ENCODE assay signal across 8 cellular contexts in the genomic region with DNA sequence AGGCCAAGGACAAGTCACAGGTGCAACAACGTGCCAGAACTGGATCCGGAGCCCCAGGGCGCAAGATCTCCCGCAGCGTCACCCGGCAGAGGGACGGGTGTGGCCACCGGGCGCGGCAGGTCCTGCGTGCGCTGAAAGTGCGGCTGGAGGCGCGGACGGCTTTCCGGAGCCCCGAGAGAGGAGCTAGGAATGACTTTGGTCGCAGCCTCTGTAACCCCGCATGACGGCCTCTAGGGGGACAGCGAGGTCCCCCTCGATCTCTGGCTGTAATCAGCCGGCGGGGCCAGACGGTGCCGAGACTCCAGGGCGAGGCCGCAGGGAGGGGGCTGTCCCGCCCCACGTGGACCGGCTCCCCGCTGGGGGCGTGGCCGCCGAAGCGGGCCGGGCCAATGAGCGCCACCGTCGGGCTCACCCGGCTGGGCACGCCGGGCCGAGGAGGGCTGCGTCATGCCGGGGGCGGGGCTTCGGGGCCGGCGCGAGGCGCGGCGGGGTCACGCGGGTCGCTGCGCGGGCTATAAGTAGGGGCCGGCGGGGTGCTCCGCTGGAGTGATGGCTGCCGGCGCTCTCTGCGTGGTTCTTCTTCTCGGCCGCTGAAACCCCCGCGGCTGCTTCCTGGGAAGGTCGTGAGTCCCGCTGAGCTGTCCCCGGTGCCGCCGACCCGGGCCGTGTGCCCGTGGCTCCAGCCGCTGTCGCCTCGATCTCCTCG. TPM values are rescaled to one million over a fixed set of nuclear protein-coding genes. Genes with fewer than 3 reads are reported as not detected.
DNase-seq lines count a peak whose midpoint lies in the region; ATAC-seq and TF ChIP-seq lines count a peak whose summit lies in the region.

SLC20A1 (plus strand) TSS at position 544 of the 706 bp plus-strand sequence. CDS start 890 bp downstream, outside the sequence.

- peaks cover 17% of the 10 kb centered on the region for H3K27me3 Mint-ChIP-seq in WTC11 (ENCODE audit: low read depth)
- H3K27me3 Mint-ChIP-seq in immature natural killer cell (ENCODE audit: low read depth in 3 of 3), result peaks cover 3 to 22% (median 6%) of the 10 kb centered on the region in 3 donors

- ATAC-seq in GM18870 (IDR thresholded peaks at IDR 0.05; ENCODE audit: unreplicated experiment) (peak; percentile 79), HG03135 (IDR thresholded peaks at IDR 0.05; ENCODE audit: unreplicated experiment) (peak; percentile 86), WTC11 (peak; percentile 95)

- H3K9me3 Mint-ChIP-seq in WTC11 (no peaks in the 10 kb centered on the region), immature natural killer cell (no peaks in the 10 kb centered on the region)

- POLR2A ChIA-PET in AG04450 (lab: Yijun Ruan, JAX), result interaction anchor here (0.7 to 2.5 kb wide), 8 partner anchors 18 to 81 kb away, joined by 3 to 31 read pairs (median 4); no protein-coding TSS in a partner anchor
- POLR2A ChIA-PET in WTC11 (lab: Charles Lee), result interaction anchor here (0.5 to 1.5 kb wide), 5 partner anchors 14 to 79 kb away, joined by 3 to 4 read pairs (median 3); no protein-coding TSS in a partner anchor

- DNase-seq in AG04450 (ENCODE audit: low read depth, low spot score) (peak; percentile 69), NCI-H2227 treated with DMSO at 0.1 percent for 48 hours (lab: John Stamatoyannopoulos, UW) (peak; percentile 89), WTC11 (ENCODE audit: low spot score) (peak; percentile 96), cardiac fibroblast (ENCODE audit: low read depth in 2 of 2) (peak; percentile 91 to 96), immature natural killer cell (peak; percentile 100)
- peak; percentile 94 to 97 for DNase-seq in stimulated activated CD4-positive, alpha-beta T cell treated with anti-CD3 and anti-CD28 coated beads, Interleukin-12 subunit alpha, Interleukin-12 subunit beta, amount 100 ng/mL, for 24 hours (ENCODE audit: low read depth in 2 of 2)

- H3K27ac Mint-ChIP-seq in WTC11 (peak within 1 kb of the TSS; percentile 87), immature natural killer cell (peak within 1 kb of the TSS; percentile 76 to 97 (median 96))

- peak within 1 kb of the TSS; percentile 84 for H3K4me3 Mint-ChIP-seq in WTC11
- peak within 1 kb of the TSS; percentile 93 to 98 (median 95) for H3K4me3 Mint-ChIP-seq in immature natural killer cell

- H3K36me3 Mint-ChIP-seq in WTC11 (peaks cover 34% of the 10 kb centered on the region), immature natural killer cell (peaks cover 28 to 34% (median 30%) of the 10 kb centered on the region in 3 donors)

- peak; percentile 32 for TF ChIP-seq CTCF in AG04450 (IDR thresholded peaks at IDR 0.05; ENCODE audit: low read depth, low read length)
- TF ChIP-seq CTCF in WTC11 (IDR thresholded peaks at IDR 0.05), result peak; percentile 73
- TF ChIP-seq CTCF in cardiac fibroblast (IDR thresholded peaks at IDR 0.05; ENCODE audit: low read depth, low read length), result no peak

- H3K27me3 ChIP-seq in AG04450 (ENCODE audit: control insufficient read depth, insufficient read depth, low read length), result no peaks in the 10 kb centered on the region

- CTCF ChIA-PET in AG04450 (lab: Charles Lee), result interaction anchor here (0.8 to 4.6 kb wide), 8 partner anchors 9 to 104 kb away, joined by 3 to 23 read pairs (median 5); partner anchors contain the start of gene CHCHD5
- CTCF ChIA-PET in WTC11 (lab: Charles Lee), result interaction anchor here (0.5 to 4.6 kb wide), 23 partner anchors 11 to 323 kb away, joined by 3 to 77 read pairs (median 5); partner anchors contain the start of gene CHCHD5

- H3K4me3 ChIP-seq in AG04450 (ENCODE audit: low read depth, low read length) (peak within 1 kb of the TSS; percentile 86), cardiac fibroblast (replicated peaks in 1 of 2; ENCODE audit: low read depth in 2 of 2, low read length in 2 of 2) (peak within 1 kb of the TSS; percentile 88)

- H3K9me3 ChIP-seq in AG04450 (ENCODE audit: control insufficient read depth, insufficient read depth, low read length), result no peaks in the 10 kb centered on the region; the same call in 1 of the 2 replicates

- peaks cover 30% of the 10 kb centered on the region for H3K4me1 Mint-ChIP-seq in WTC11
- peaks cover 79 to 83% of the 10 kb centered on the region in 2 donors for H3K4me1 Mint-ChIP-seq in immature natural killer cell

- H3K27ac ChIP-seq in AG04450 (ENCODE audit: low read depth, low read length), result peak within 1 kb of the TSS; percentile 85

TF ChIP-seq in WTC11, 78 proteins besides CTCF, POLR2A, EP300 and RAD21 (continues in another document):
- 0 out of 2 replicates have a peak, but pooled peaks have one; percentile 14 for TF ChIP-seq E2F4 (CRISPR knock-in tag; IDR thresholded peaks at IDR 0.05; ENCODE audit: borderline replicate concordance, low read depth)
- TF ChIP-seq, protein P1, sequence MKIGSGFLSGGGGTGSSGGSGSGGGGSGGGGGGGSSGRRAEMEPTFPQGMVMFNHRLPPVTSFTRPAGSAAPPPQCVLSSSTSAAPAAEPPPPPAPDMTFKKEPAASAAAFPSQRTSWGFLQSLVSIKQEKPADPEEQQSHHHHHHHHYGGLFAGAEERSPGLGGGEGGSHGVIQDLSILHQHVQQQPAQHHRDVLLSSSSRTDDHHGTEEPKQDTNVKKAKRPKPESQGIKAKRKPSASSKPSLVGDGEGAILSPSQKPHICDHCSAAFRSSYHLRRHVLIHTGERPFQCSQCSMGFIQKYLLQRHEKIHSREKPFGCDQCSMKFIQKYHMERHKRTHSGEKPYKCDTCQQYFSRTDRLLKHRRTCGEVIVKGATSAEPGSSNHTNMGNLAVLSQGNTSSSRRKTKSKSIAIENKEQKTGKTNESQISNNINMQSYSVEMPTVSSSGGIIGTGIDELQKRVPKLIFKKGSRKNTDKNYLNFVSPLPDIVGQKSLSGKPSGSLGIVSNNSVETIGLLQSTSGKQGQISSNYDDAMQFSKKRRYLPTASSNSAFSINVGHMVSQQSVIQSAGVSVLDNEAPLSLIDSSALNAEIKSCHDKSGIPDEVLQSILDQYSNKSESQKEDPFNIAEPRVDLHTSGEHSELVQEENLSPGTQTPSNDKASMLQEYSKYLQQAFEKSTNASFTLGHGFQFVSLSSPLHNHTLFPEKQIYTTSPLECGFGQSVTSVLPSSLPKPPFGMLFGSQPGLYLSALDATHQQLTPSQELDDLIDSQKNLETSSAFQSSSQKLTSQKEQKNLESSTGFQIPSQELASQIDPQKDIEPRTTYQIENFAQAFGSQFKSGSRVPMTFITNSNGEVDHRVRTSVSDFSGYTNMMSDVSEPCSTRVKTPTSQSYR (CRISPR knock-in tag; IDR thresholded peaks at IDR 0.05), result no peak
- TF ChIP-seq FOXK1 (CRISPR knock-in tag; IDR thresholded peaks at IDR 0.05), result 0 out of 2 replicates have a peak, but pooled peaks have one; percentile 57
- TF ChIP-seq IRF2 (CRISPR knock-in tag; IDR thresholded peaks at IDR 0.05; ENCODE audit: borderline replicate concordance, low read depth), result no peak
- TF ChIP-seq FOXP1 (CRISPR knock-in tag; IDR thresholded peaks at IDR 0.05; ENCODE audit: borderline replicate concordance), result 0 out of 2 replicates have a peak, but pooled peaks have one; percentile 16
- no peak for TF ChIP-seq ZNF121 (CRISPR knock-in tag; IDR thresholded peaks at IDR 0.05)
- TF ChIP-seq ZNF219 (CRISPR knock-in tag; IDR thresholded peaks at IDR 0.05; ENCODE audit: borderline replicate concordance), result 0 out of 2 replicates have a peak, but pooled peaks have one; percentile 50
- no peak for TF ChIP-seq ATF6 (CRISPR knock-in tag; IDR thresholded peaks at IDR 0.05)
- no peak for TF ChIP-seq NR2C2 (CRISPR knock-in tag; IDR thresholded peaks at IDR 0.05)
- TF ChIP-seq MXD4 (CRISPR knock-in tag; IDR thresholded peaks at IDR 0.05; ENCODE audit: borderline replicate concordance), result no peak
- TF ChIP-seq, protein P2, sequence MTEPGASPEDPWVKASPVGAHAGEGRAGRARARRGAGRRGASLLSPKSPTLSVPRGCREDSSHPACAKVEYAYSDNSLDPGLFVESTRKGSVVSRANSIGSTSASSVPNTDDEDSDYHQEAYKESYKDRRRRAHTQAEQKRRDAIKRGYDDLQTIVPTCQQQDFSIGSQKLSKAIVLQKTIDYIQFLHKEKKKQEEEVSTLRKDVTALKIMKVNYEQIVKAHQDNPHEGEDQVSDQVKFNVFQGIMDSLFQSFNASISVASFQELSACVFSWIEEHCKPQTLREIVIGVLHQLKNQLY (CRISPR knock-in tag; IDR thresholded peaks at IDR 0.05), result no peak
- TF ChIP-seq RORB (CRISPR knock-in tag; IDR thresholded peaks at IDR 0.05), result no peak
- no peak for TF ChIP-seq SMAD4 (CRISPR knock-in tag; IDR thresholded peaks at IDR 0.05)

RNA-seq across cellular contexts. Expression of gene SLC20A1, which starts in this region (rescaled TPM):
- polyA plus RNA-seq in AG04450 (2011; rRNA removed), result 71.8 and 74.8 TPM in 2 replicates
- 64.9 and 67.1 TPM in 2 replicates for polyA minus RNA-seq in AG04450 (2011; rRNA and poly(A)+ RNA removed)
- 59.9 to 64.4 TPM (median 60.1 TPM) in 3 replicates for total RNA-seq in WTC11 (2021)
- 10 to 100 TPM; 34.4 to 77.5 (median 73.1) TPM for polyA plus RNA-seq in immature natural killer cell

Comparison
In these comparisons a context has a peak if more than half of its experiments do, and no peak if none do; other contexts are left out.
1. Peak in every context shown above with its lines: DNase-seq, ATAC-seq, H3K4me3 ChIP-seq and H3K27ac ChIP-seq.